ENCODE assay signal across 9 cellular contexts in the genomic region with DNA sequence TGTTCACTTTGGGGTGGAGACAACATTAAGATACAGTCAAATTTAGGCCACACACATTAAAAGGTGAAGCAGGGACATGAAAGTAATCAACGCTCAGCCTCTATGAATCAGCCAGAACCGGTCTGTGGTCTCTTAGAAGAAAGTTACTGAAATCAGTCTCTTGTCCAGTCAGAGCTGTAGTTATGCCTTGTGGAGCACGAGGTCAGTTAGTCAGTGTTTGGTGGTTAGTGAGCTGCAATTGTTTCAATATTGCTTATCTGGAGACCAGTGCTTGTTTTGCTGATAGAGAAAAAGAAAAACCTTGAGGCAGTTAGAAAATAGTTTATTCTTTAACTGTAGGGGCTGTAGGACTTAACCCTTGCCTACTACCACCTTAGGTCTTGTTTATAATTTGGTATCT.
DNase-seq lines count a peak whose midpoint lies in the region; ATAC-seq, FAIRE-seq and TF ChIP-seq lines count a peak whose summit lies in the region.
"Had no signal": no experiment of that assay in that cellular context is flagged by ENCODE, and none has a peak within 500 bp of the region (broad histone marks: within the 10 kb centered on the region; RNA-seq: fewer than 3 reads in every experiment).

No MANE protein-coding gene starts in this region.

- H3K4me3 Mint-ChIP-seq in T-helper 2 cell treated with Interferon-gamma antibody and Interleukin-4, amounts not matched to agents 5 μg/mL and 100 μg/mL, for 36 hours, result peak overlapping the region; percentile 88
- H3K4me3 Mint-ChIP-seq in progenitor cell of endocrine pancreas (ENCODE audit: low read depth), result peak overlapping the region; percentile 93

- H3K4me1 ChIP-seq in right atrium auricular region, result peaks cover 0 to 28% of the 10 kb centered on the region in 2 donors

- ATAC-seq in GM19035 (IDR thresholded peaks at IDR 0.05; ENCODE audit: unreplicated experiment) (peak; percentile 96), HG02852 (IDR thresholded peaks at IDR 0.05; ENCODE audit: unreplicated experiment) (peak; percentile 92)
- ATAC-seq: gastroesophageal sphincter had no signal

- no peak overlapping the region for H3K4me3 ChIP-seq in right atrium auricular region

- peaks cover 14% of the 10 kb centered on the region for H3K4me1 Mint-ChIP-seq in T-helper 2 cell treated with Interferon-gamma antibody and Interleukin-4, amounts not matched to agents 5 μg/mL and 100 μg/mL, for 36 hours (ENCODE audit: low read depth)
- peaks cover 30% of the 10 kb centered on the region for H3K4me1 Mint-ChIP-seq in progenitor cell of endocrine pancreas (ENCODE audit: low read depth)

- no peaks in the 10 kb centered on the region for H3K9me3 ChIP-seq in right atrium auricular region
- H3K9me3 ChIP-seq: gastroesophageal sphincter had no signal

- H3K27ac Mint-ChIP-seq in T-helper 2 cell treated with Interferon-gamma antibody and Interleukin-4, amounts not matched to agents 5 μg/mL and 100 μg/mL, for 36 hours, result no peak overlapping the region
- H3K27ac Mint-ChIP-seq in progenitor cell of endocrine pancreas, result peak overlapping the region; percentile 96

- H3K36me3 Mint-ChIP-seq in T-helper 2 cell treated with Interferon-gamma antibody and Interleukin-4, amounts not matched to agents 5 μg/mL and 100 μg/mL, for 36 hours (ENCODE audit: low read depth), result no peaks in the 10 kb centered on the region
- H3K36me3 Mint-ChIP-seq in progenitor cell of endocrine pancreas (ENCODE audit: insufficient read depth), result peaks cover 6% of the 10 kb centered on the region

- no peak for TF ChIP-seq CTCF in progenitor cell of endocrine pancreas (IDR thresholded peaks at IDR 0.05; ENCODE audit: unreplicated experiment)
- no peak for TF ChIP-seq CTCF in D721Med (IDR thresholded peaks at IDR 0.05; ENCODE audit: insufficient read depth, missing control alignments)
- no peak for TF ChIP-seq CTCF in right atrium auricular region (IDR thresholded peaks at IDR 0.05)

- H3K27ac ChIP-seq in right atrium auricular region, result peak overlapping the region in 1 of 2 donors; percentile 23
- H3K27ac ChIP-seq: gastroesophageal sphincter had no signal

- no peak for FAIRE-seq in D721Med (lab: Jason Lieb, UNC)

- DNase-seq in T-helper 2 cell treated with Interferon-gamma antibody and Interleukin-4, amounts not matched to agents 5 μg/mL and 100 μg/mL, for 36 hours (ENCODE audit: low spot score), result peak; percentile 55
- no peak for DNase-seq in progenitor cell of endocrine pancreas (ENCODE audit: low spot score, unreplicated experiment)
- no peak for DNase-seq in DMS79 (lab: John Stamatoyannopoulos, UW)
- no peak for DNase-seq in D721Med (ENCODE audit: insufficient read length, low spot score)
- no peak for DNase-seq in right atrium auricular region (ENCODE audit: low spot score)
- DNase-seq: NCI-H2029 treated with DMSO at 0.1 percent for 48 hours had no signal

- no peaks in the 10 kb centered on the region for H3K36me3 ChIP-seq in right atrium auricular region
- H3K36me3 ChIP-seq: gastroesophageal sphincter had no signal

- H3K9me3 Mint-ChIP-seq in T-helper 2 cell treated with Interferon-gamma antibody and Interleukin-4, amounts not matched to agents 5 μg/mL and 100 μg/mL, for 36 hours, result no peaks in the 10 kb centered on the region
- peaks cover 8% of the 10 kb centered on the region for H3K9me3 Mint-ChIP-seq in progenitor cell of endocrine pancreas (ENCODE audit: low read depth)

- H3K27me3 Mint-ChIP-seq in T-helper 2 cell treated with Interferon-gamma antibody and Interleukin-4, amounts not matched to agents 5 μg/mL and 100 μg/mL, for 36 hours (ENCODE audit: low read depth), result peaks cover 16% of the 10 kb centered on the region
- no peaks in the 10 kb centered on the region for H3K27me3 Mint-ChIP-seq in progenitor cell of endocrine pancreas

- H3K27me3 ChIP-seq in right atrium auricular region, result no peaks in the 10 kb centered on the region
- H3K27me3 ChIP-seq: gastroesophageal sphincter had no signal
